ENCODE assay signal across 1 cellular context in the genomic region with DNA sequence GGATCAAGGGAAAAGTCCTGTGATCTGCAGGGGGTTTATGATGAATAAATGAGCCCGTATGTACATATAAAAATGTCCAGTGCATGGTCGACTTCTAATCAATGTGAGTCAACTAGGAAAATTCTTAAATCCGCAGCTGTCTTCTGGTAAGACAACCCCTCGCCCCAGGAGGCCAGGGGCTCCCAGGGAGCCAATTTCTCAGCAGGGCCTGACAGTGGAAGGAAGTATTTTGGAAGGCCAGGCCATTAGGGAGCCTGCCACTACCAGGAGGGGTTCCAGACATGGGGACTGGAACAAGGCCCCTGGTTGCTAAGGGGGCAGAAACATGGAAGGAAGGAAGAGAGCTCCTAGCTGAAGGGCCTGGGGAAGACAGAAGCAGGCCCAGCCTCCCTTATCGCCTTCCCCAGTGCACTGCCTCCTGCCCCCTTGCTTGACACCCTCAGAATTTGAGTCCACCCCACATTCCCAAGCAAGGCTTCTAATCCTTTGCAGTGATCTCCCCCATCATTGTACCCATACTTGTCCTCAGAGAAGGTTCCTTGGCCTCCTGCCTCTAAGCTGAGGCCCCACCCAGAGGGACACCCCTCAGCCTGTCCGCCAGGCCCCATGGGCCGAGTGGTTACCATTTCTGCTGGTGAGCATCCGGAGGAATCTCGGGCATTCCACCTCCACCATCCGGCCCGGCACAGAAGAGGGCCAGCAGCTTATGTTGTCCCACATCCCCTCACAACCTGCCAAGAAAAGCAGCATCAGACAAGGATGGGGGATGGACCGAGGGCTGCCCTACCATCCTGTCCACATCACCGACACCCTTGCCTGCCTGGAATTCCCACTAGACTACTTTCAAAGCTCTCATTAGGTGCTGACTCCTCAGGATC.
TF ChIP-seq lines count a peak whose summit lies in the region.

No MANE protein-coding gene starts in this region.

TF ChIP-seq in H1, 55 proteins besides CTCF, POLR2A, EP300 and RAD21:
- no peak for TF ChIP-seq ZNF274 (IDR thresholded peaks at IDR 0.05; ENCODE audit: borderline replicate concordance, extremely low read depth, low read length)
- no peak for TF ChIP-seq SP1 (IDR thresholded peaks at IDR 0.05; ENCODE audit: low read depth, low read length)
- TF ChIP-seq PHF8 (conservative IDR thresholded peaks at IDR 0.05; ENCODE audit: low read depth, low read length): no peak
- TF ChIP-seq, protein P1, sequence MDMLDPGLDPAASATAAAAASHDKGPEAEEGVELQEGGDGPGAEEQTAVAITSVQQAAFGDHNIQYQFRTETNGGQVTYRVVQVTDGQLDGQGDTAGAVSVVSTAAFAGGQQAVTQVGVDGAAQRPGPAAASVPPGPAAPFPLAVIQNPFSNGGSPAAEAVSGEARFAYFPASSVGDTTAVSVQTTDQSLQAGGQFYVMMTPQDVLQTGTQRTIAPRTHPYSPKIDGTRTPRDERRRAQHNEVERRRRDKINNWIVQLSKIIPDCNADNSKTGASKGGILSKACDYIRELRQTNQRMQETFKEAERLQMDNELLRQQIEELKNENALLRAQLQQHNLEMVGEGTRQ (IDR thresholded peaks at IDR 0.05; ENCODE audit: low read length): no peak
- no peak for TF ChIP-seq CHD2 (IDR thresholded peaks at IDR 0.05; ENCODE audit: low read length)
- no peak for TF ChIP-seq FOSL1 (IDR thresholded peaks at IDR 0.05; ENCODE audit: insufficient read depth, low read depth, low read length)
- no peak for TF ChIP-seq BRCA1 (IDR thresholded peaks at IDR 0.05; ENCODE audit: low read depth, low read length)
